Comparison of ENCODE assay signal across 22 cellular contexts in genomic region chr15:95085056-95085455, GRCh38.
DNase-seq lines count a peak whose midpoint lies in the region; FAIRE-seq and TF ChIP-seq lines count a peak whose summit lies in the region.
"Had no signal": no experiment of that assay in that cellular context is flagged by ENCODE, and none has a peak within 500 bp of the region (broad histone marks: within the 10 kb centered on the region; RNA-seq: fewer than 3 reads in every experiment).

No MANE protein-coding gene starts in this region.

- no peaks in the 10 kb centered on the region for H3K27me3 ChIP-seq in bronchial epithelial cell (ENCODE audit: control insufficient read depth, insufficient read depth, low read length)

- H3K9me3 Mint-ChIP-seq in nephron = peaks cover 2% of the 10 kb centered on the region
- H3K9me3 Mint-ChIP-seq: activated CD4-positive, alpha-beta T cell treated with anti-CD3 and anti-CD28 coated beads, Interleukin-2, amount 10 ng/mL, durations not matched to agents 24 days and 14 days; activated naive CD4-positive, alpha-beta T cell treated with anti-CD3 and anti-CD28 coated beads for 36 hours; dendritic cell treated with granulocyte-macrophage colony-stimulating factor and Interleukin-4, amounts not matched to agents 40 ng/mL and 50 ng/mL, for 4 days; natural killer cell had no signal

- H3K4me3 Mint-ChIP-seq in nephron = peak overlapping the region in 1 of 3 experiments; percentile 17
- H3K4me3 Mint-ChIP-seq: activated CD4-positive, alpha-beta T cell treated with anti-CD3 and anti-CD28 coated beads, Interleukin-2, amount 10 ng/mL, durations not matched to agents 24 days and 14 days; activated naive CD4-positive, alpha-beta T cell treated with anti-CD3 and anti-CD28 coated beads for 36 hours; CD4-positive, CD25-positive, alpha-beta regulatory T cell; dendritic cell treated with granulocyte-macrophage colony-stimulating factor and Interleukin-4, amounts not matched to agents 40 ng/mL and 50 ng/mL, for 4 days; natural killer cell had no signal

- H3K27ac Mint-ChIP-seq in nephron = peak overlapping the region; percentile 88 to 96 (median 92)
- H3K27ac Mint-ChIP-seq: activated CD4-positive, alpha-beta T cell treated with anti-CD3 and anti-CD28 coated beads, Interleukin-2, amount 10 ng/mL, durations not matched to agents 24 days and 14 days; activated naive CD4-positive, alpha-beta T cell treated with anti-CD3 and anti-CD28 coated beads for 36 hours; CD4-positive, CD25-positive, alpha-beta regulatory T cell; dendritic cell treated with granulocyte-macrophage colony-stimulating factor and Interleukin-4, amounts not matched to agents 40 ng/mL and 50 ng/mL, for 4 days; natural killer cell had no signal

- TF ChIP-seq CTCF in HFF-Myc (IDR thresholded peaks at IDR 0.05; ENCODE audit: low read depth, low read length, missing control alignments) (no peak), bronchial epithelial cell (IDR thresholded peaks at IDR 0.05; ENCODE audit: insufficient read depth, low read length, severe bottlenecking) (no peak), nephron (IDR thresholded peaks at IDR 0.05; ENCODE audit: unreplicated experiment in 3 of 3) (no peak)

- H3K27me3 Mint-ChIP-seq in nephron (ENCODE audit: low read depth) = no peaks in the 10 kb centered on the region
- H3K27me3 Mint-ChIP-seq: activated CD4-positive, alpha-beta T cell treated with anti-CD3 and anti-CD28 coated beads, Interleukin-2, amount 10 ng/mL, durations not matched to agents 24 days and 14 days; dendritic cell treated with granulocyte-macrophage colony-stimulating factor and Interleukin-4, amounts not matched to agents 40 ng/mL and 50 ng/mL, for 4 days had no signal

- peak; percentile 72 for FAIRE-seq in bronchial epithelial cell (lab: Jason Lieb, UNC)

- no peaks in the 10 kb centered on the region for H3K36me3 Mint-ChIP-seq in nephron (ENCODE audit: low read depth)
- H3K36me3 Mint-ChIP-seq: CD4-positive, CD25-positive, alpha-beta regulatory T cell; natural killer cell had no signal

- H3K4me1 Mint-ChIP-seq in nephron = peaks cover 22% of the 10 kb centered on the region
- H3K4me1 Mint-ChIP-seq: activated CD4-positive, alpha-beta T cell treated with anti-CD3 and anti-CD28 coated beads, Interleukin-2, amount 10 ng/mL, durations not matched to agents 24 days and 14 days; CD4-positive, CD25-positive, alpha-beta regulatory T cell; natural killer cell had no signal

- DNase-seq in EH (ENCODE audit: low read depth) (peak; percentile 50), HFF-Myc (ENCODE audit: extremely low read depth, low read depth) (peak; percentile 5), bronchial epithelial cell (ENCODE audit: low read depth) (no peak), hypothalamus (lab: John Stamatoyannopoulos, UW) (no peak)
- no peak for DNase-seq in effector CD4-positive, alpha-beta T cell
- DNase-seq in activated naive CD4-positive, alpha-beta T cell treated with Interleukin-2 at 50 U/mL for 16 hours = no peak
- DNase-seq: activated CD4-positive, alpha-beta T cell treated with anti-CD3 and anti-CD28 coated beads, Interleukin-2, amount 10 ng/mL, durations not matched to agents 24 days and 14 days; activated naive CD4-positive, alpha-beta T cell treated with anti-CD3 and anti-CD28 coated beads for 36 hours; activated T-cell treated with anti-CD3 and anti-CD28 coated beads, Interleukin-2, amount 50 U/mL, for 48 hours; caudate nucleus; CD4-positive, CD25-positive, alpha-beta regulatory T cell; head of caudate nucleus; left colon; midbrain; natural killer cell; NCI-H226; NCI-H82; OCI-M1; stimulated activated naive CD4-positive, alpha-beta T cell treated with Interleukin-2 at 50 U/mL for 16 hours had no signal

- no peaks in the 10 kb centered on the region for H3K36me3 ChIP-seq in bronchial epithelial cell (ENCODE audit: control insufficient read depth, insufficient read depth, low read length)
- H3K36me3 ChIP-seq: thoracic aorta had no signal

- H3K4me3 ChIP-seq in HFF-Myc (replicated peaks; ENCODE audit: low read depth, low read length) (no peak overlapping the region), bronchial epithelial cell (ENCODE audit: low read depth, low read length) (no peak overlapping the region)
- H3K4me3 ChIP-seq: thoracic aorta had no signal

Comparison
In these comparisons a context has a peak if more than half of its experiments do, and no peak if none do; other contexts are left out.
1. DNase-seq: peak in EH (single experiment) and HFF-Myc (single experiment); none in bronchial epithelial cell (single experiment), hypothalamus (0 of 51), effector CD4-positive, alpha-beta T cell (single experiment) and activated naive CD4-positive, alpha-beta T cell treated with Interleukin-2 at 50 U/mL for 16 hours (single experiment).